Comparison of ENCODE assay signal across 8 cellular contexts in the genomic region with DNA sequence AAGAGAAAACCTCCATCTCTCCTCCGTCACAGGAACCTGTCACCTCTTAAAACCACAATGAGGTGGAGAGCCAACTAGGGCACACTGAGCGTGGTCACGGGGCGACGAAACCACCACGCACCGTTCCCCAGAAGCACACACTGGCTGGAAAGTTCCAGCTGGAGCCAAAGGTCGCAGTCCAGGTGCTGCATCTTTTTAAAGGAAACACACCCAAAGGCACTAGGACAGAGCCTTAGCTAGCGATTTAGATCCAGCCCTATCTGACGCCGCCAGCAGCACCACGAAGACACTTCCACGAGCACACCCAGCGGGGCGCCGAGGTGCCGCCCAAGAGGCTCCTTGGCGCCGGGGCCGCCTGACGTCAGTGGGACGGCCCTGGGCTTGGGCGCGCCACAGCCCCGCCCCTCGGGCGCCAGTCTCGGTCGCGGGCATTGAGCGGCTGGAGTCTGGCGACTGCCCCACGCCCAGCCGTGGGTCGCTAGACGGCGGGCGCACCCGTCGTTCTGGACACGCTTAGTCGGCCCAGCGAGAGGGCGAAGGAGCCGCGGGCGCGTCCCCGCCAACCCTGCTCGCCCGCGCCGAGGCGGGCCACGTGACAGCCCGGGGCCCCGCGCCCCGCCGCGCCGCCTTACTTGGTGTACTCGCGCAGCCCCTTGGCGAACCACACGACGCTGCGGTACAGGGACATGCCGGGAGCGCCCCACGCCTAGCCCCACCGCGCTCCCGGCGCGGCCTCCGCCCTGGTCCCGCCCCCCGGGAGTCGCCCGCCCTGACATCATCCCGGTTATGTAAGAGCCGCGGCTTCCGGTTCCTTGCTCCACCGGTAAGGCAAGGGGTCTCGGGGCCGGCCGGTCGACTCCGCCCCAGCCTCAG. TPM values are rescaled to one million over a fixed set of nuclear protein-coding genes. Genes with fewer than 3 reads are reported as not detected.
DNase-seq lines count a peak whose midpoint lies in the region; ATAC-seq and TF ChIP-seq lines count a peak whose summit lies in the region.

A gene with protein sequence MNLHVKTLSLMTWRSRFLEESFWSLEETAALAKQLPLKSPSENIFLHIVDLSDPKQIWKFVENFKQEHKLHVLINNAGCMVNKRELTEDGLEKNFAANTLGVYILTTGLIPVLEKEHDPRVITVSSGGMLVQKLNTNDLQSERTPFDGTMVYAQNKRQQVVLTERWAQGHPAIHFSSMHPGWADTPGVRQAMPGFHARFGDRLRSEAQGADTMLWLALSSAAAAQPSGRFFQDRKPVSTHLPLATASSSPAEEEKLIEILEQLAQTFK (minus strand): TSS at position 742 of the 873 bp plus-strand sequence. CDS start 4,504 bp downstream, outside the sequence.

- H3K36me3 Mint-ChIP-seq in WTC11, result no peaks in the 10 kb centered on the region

- in situ Hi-C loops in ACHN (cut with HindIII; ENCODE audit: low pct_ligation_motif_present, low pct_unique_long_range_greater_than_20kb, low sequenced_read_pairs), result no loop called here

- peaks cover 4% of the 10 kb centered on the region; the same call in 1 of the 2 replicates for H3K27me3 Mint-ChIP-seq in WTC11 (ENCODE audit: low read depth)

- peak within 1 kb of the TSS; percentile 76 to 84 for H3K4me3 ChIP-seq in cardiac fibroblast (replicated peaks in 1 of 2; ENCODE audit: low read depth in 2 of 2, low read length in 2 of 2)

- H3K4me3 Mint-ChIP-seq in WTC11, result peak within 1 kb of the TSS; percentile 83

- POLR2A ChIA-PET in WTC11 (lab: Charles Lee), result interaction anchor here (0.5 kb wide), 1 partner anchor 557 kb away, joined by 3 read pairs; no protein-coding TSS in a partner anchor

- H3K27ac Mint-ChIP-seq in WTC11, result peak within 1 kb of the TSS; percentile 88

- peaks cover under 1% of the 10 kb centered on the region; the same call in 1 of the 2 replicates for H3K9me3 Mint-ChIP-seq in WTC11

- TF ChIP-seq CTCF in WTC11 (IDR thresholded peaks at IDR 0.05) (no peak), cardiac fibroblast (IDR thresholded peaks at IDR 0.05; ENCODE audit: low read depth, low read length) (peak; percentile 9)

- DNase-seq in ACHN (peak; percentile 84), NCI-H2196 (lab: John Stamatoyannopoulos, UW; ENCODE audit: unreplicated experiment) (peak; percentile 66), WTC11 (ENCODE audit: low spot score) (peak; percentile 78), cardiac fibroblast (ENCODE audit: low read depth in 2 of 2) (peak; percentile 80 to 85), inferior parietal cortex (ENCODE audit: extremely low spot score) (peak; percentile 86)
- DNase-seq in stimulated activated CD4-positive, alpha-beta T cell treated with anti-CD3 and anti-CD28 coated beads, Interleukin-12 subunit alpha, Interleukin-12 subunit beta, amount 100 ng/mL, for 24 hours (ENCODE audit: low read depth in 2 of 2), result peak; percentile 71 to 75

- peaks cover 52% of the 10 kb centered on the region for H3K4me1 Mint-ChIP-seq in WTC11

- ATAC-seq in GM18517 (IDR thresholded peaks at IDR 0.05; ENCODE audit: unreplicated experiment), result peak; percentile 77
- peak; percentile 95 for ATAC-seq in HG03025 (IDR thresholded peaks at IDR 0.05; ENCODE audit: low FRiP score, unreplicated experiment)
- peak; percentile 73 for ATAC-seq in WTC11

- CTCF ChIA-PET in WTC11 (lab: Charles Lee), result interaction anchor here (0.5 to 1.8 kb wide), 2 partner anchors 42 to 519 kb away, joined by 5 to 9 read pairs; partner anchors contain the start of gene TMEM272

TF ChIP-seq in WTC11, 78 proteins besides CTCF, POLR2A, EP300 and RAD21 (continues in another document):
- TF ChIP-seq SMAD4 (CRISPR knock-in tag; IDR thresholded peaks at IDR 0.05) (no peak), ZNF671 (CRISPR knock-in tag; IDR thresholded peaks at IDR 0.05) (no peak), STAT6 (CRISPR knock-in tag; conservative IDR thresholded peaks at IDR 0.05; ENCODE audit: low read depth) (no peak), GABPB1 (CRISPR knock-in tag; IDR thresholded peaks at IDR 0.05) (peak; percentile 80), ZNF219 (CRISPR knock-in tag; IDR thresholded peaks at IDR 0.05; ENCODE audit: borderline replicate concordance) (no peak)
- TF ChIP-seq, protein P1, sequence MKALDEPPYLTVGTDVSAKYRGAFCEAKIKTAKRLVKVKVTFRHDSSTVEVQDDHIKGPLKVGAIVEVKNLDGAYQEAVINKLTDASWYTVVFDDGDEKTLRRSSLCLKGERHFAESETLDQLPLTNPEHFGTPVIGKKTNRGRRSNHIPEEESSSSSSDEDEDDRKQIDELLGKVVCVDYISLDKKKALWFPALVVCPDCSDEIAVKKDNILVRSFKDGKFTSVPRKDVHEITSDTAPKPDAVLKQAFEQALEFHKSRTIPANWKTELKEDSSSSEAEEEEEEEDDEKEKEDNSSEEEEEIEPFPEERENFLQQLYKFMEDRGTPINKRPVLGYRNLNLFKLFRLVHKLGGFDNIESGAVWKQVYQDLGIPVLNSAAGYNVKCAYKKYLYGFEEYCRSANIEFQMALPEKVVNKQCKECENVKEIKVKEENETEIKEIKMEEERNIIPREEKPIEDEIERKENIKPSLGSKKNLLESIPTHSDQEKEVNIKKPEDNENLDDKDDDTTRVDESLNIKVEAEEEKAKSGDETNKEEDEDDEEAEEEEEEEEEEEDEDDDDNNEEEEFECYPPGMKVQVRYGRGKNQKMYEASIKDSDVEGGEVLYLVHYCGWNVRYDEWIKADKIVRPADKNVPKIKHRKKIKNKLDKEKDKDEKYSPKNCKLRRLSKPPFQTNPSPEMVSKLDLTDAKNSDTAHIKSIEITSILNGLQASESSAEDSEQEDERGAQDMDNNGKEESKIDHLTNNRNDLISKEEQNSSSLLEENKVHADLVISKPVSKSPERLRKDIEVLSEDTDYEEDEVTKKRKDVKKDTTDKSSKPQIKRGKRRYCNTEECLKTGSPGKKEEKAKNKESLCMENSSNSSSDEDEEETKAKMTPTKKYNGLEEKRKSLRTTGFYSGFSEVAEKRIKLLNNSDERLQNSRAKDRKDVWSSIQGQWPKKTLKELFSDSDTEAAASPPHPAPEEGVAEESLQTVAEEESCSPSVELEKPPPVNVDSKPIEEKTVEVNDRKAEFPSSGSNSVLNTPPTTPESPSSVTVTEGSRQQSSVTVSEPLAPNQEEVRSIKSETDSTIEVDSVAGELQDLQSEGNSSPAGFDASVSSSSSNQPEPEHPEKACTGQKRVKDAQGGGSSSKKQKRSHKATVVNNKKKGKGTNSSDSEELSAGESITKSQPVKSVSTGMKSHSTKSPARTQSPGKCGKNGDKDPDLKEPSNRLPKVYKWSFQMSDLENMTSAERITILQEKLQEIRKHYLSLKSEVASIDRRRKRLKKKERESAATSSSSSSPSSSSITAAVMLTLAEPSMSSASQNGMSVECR (CRISPR knock-in tag; IDR thresholded peaks at IDR 0.05; ENCODE audit: borderline replicate concordance), result peak; percentile 74; the same call in 1 of the 2 replicates
- TF ChIP-seq, protein P2, sequence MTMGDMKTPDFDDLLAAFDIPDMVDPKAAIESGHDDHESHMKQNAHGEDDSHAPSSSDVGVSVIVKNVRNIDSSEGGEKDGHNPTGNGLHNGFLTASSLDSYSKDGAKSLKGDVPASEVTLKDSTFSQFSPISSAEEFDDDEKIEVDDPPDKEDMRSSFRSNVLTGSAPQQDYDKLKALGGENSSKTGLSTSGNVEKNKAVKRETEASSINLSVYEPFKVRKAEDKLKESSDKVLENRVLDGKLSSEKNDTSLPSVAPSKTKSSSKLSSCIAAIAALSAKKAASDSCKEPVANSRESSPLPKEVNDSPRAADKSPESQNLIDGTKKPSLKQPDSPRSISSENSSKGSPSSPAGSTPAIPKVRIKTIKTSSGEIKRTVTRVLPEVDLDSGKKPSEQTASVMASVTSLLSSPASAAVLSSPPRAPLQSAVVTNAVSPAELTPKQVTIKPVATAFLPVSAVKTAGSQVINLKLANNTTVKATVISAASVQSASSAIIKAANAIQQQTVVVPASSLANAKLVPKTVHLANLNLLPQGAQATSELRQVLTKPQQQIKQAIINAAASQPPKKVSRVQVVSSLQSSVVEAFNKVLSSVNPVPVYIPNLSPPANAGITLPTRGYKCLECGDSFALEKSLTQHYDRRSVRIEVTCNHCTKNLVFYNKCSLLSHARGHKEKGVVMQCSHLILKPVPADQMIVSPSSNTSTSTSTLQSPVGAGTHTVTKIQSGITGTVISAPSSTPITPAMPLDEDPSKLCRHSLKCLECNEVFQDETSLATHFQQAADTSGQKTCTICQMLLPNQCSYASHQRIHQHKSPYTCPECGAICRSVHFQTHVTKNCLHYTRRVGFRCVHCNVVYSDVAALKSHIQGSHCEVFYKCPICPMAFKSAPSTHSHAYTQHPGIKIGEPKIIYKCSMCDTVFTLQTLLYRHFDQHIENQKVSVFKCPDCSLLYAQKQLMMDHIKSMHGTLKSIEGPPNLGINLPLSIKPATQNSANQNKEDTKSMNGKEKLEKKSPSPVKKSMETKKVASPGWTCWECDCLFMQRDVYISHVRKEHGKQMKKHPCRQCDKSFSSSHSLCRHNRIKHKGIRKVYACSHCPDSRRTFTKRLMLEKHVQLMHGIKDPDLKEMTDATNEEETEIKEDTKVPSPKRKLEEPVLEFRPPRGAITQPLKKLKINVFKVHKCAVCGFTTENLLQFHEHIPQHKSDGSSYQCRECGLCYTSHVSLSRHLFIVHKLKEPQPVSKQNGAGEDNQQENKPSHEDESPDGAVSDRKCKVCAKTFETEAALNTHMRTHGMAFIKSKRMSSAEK (CRISPR knock-in tag; IDR thresholded peaks at IDR 0.05; ENCODE audit: borderline replicate concordance), result no peak

RNA-seq across cellular contexts. Expression of the gene that starts here (rescaled TPM):
- 10.2 to 14.8 TPM (median 12.9 TPM) in 3 replicates for total RNA-seq in WTC11 (2021)

Comparison
In these comparisons a context has a peak if more than half of its experiments do, and no peak if none do; other contexts are left out.
1. Peak in every context shown above with its lines: DNase-seq, ATAC-seq and H3K4me3 ChIP-seq.